Comparison of ENCODE assay signal across 8 cellular contexts in genomic region chr1:32816676-32817158, GRCh38. TPM values are rescaled to one million over a fixed set of nuclear protein-coding genes. Genes with fewer than 3 reads are reported as not detected.
DNase-seq lines count a peak whose midpoint lies in the region; ATAC-seq, FAIRE-seq and TF ChIP-seq lines count a peak whose summit lies in the region.

No MANE protein-coding gene starts in this region.

- no peak for DNase-seq in activated CD4-positive, alpha-beta T cell treated with anti-CD3 and anti-CD28 coated beads, Interleukin-2, amount 10 ng/mL, durations not matched to agents 7 days and 5 days
- DNase-seq in activated CD4-positive, alpha-beta T cell treated with anti-CD3 and anti-CD28 coated beads for 4 hours = no peak
- DNase-seq in Panc1 (ENCODE audit: low read depth, low spot score) (no peak), medulla oblongata (ENCODE audit: extremely low spot score) (peak; percentile 29), urothelium cell line (ENCODE audit: low spot score) (peak; percentile 35), D721Med (ENCODE audit: insufficient read length, low spot score) (no peak)
- no peak for DNase-seq in effector memory CD4-positive, alpha-beta T cell

- in situ Hi-C loops in Panc1 (cut with HindIII; ENCODE audit: low pct_unique_long_range_greater_than_20kb, low sequenced_read_pairs) = no loop called here

- BruUV-seq in Panc1 (replicated peaks; lab: Mats Ljungman, UMichigan) = TSS peak; percentile 86

- ATAC-seq in HG02884 (IDR thresholded peaks at IDR 0.05; ENCODE audit: unreplicated experiment) (peak; percentile 9), Panc1 (peak; percentile 4)

- peak overlapping the region; percentile 88 to 95 for H3K4me3 ChIP-seq in Panc1 (ENCODE audit: low read depth in 2 of 2, low read length in 2 of 2)
- peak overlapping the region; percentile 93 for H3K4me3 ChIP-seq in effector memory CD4-positive, alpha-beta T cell (ENCODE audit: insufficient read depth, low read depth, low read length, poor library complexity, severe bottlenecking)

- TF ChIP-seq CTCF in Panc1 (IDR thresholded peaks at IDR 0.05) (no peak), D721Med (IDR thresholded peaks at IDR 0.05; ENCODE audit: insufficient read depth, missing control alignments) (no peak)

- H3K27me3 Mint-ChIP-seq in activated CD4-positive, alpha-beta T cell treated with anti-CD3 and anti-CD28 coated beads, Interleukin-2, amount 10 ng/mL, durations not matched to agents 7 days and 5 days = no peaks in the 10 kb centered on the region

- H3K4me1 Mint-ChIP-seq in activated CD4-positive, alpha-beta T cell treated with anti-CD3 and anti-CD28 coated beads, Interleukin-2, amount 10 ng/mL, durations not matched to agents 7 days and 5 days = peaks cover 59% of the 10 kb centered on the region

- no peaks in the 10 kb centered on the region for H3K9me3 ChIP-seq in Panc1 (ENCODE audit: control insufficient read depth, insufficient read depth, low read depth, low read length)
- no peaks in the 10 kb centered on the region for H3K9me3 ChIP-seq in effector memory CD4-positive, alpha-beta T cell (ENCODE audit: control insufficient read depth, low read length)

- H3K27ac ChIP-seq in Panc1 (ENCODE audit: low read length) = peak overlapping the region; percentile 98
- H3K27ac ChIP-seq in effector memory CD4-positive, alpha-beta T cell (ENCODE audit: insufficient read depth, low read length, poor library complexity, severe bottlenecking) = peak overlapping the region; percentile 83

- peaks cover 48% of the 10 kb centered on the region for H3K36me3 Mint-ChIP-seq in activated CD4-positive, alpha-beta T cell treated with anti-CD3 and anti-CD28 coated beads, Interleukin-2, amount 10 ng/mL, durations not matched to agents 7 days and 5 days (ENCODE audit: low read depth)

- POLR2A ChIA-PET in activated CD4-positive, alpha-beta T cell treated with anti-CD3 and anti-CD28 coated beads, Interleukin-2, amount 10 ng/mL, durations not matched to agents 7 days and 5 days (lab: Charles Lee) = no interaction called here
- POLR2A ChIA-PET in Panc1 (lab: Charles Lee) = interaction anchor here (0.6 to 0.7 kb wide), 2 partner anchors 217 to 636 kb away, joined by 4 to 5 read pairs; no protein-coding TSS in a partner anchor

- no peak for FAIRE-seq in urothelium cell line (lab: Jason Lieb, UNC)
- no peak for FAIRE-seq in D721Med (lab: Jason Lieb, UNC)

- H3K4me1 ChIP-seq in Panc1 (ENCODE audit: control insufficient read depth, insufficient read depth, low read length) = peaks cover 19% of the 10 kb centered on the region
- H3K4me1 ChIP-seq in effector memory CD4-positive, alpha-beta T cell (ENCODE audit: control insufficient read depth, insufficient read depth, low read length, poor library complexity, severe bottlenecking) = peaks cover 26% of the 10 kb centered on the region

- peak overlapping the region; percentile 90 for H3K4me3 Mint-ChIP-seq in activated CD4-positive, alpha-beta T cell treated with anti-CD3 and anti-CD28 coated beads, Interleukin-2, amount 10 ng/mL, durations not matched to agents 7 days and 5 days

- no peaks in the 10 kb centered on the region for H3K27me3 ChIP-seq in Panc1 (ENCODE audit: control insufficient read depth, insufficient read depth, low read length)
- no peaks in the 10 kb centered on the region for H3K27me3 ChIP-seq in effector memory CD4-positive, alpha-beta T cell (replicated peaks; ENCODE audit: control insufficient read depth, insufficient read depth, low read length, poor library complexity, severe bottlenecking)

- CTCF ChIA-PET in activated CD4-positive, alpha-beta T cell treated with anti-CD3 and anti-CD28 coated beads, Interleukin-2, amount 10 ng/mL, durations not matched to agents 7 days and 5 days (lab: Charles Lee) = interaction anchor here (1.4 to 1.5 kb wide), 2 partner anchors 10 to 123 kb away, joined by 3 to 4 read pairs; no protein-coding TSS in a partner anchor
- CTCF ChIA-PET in Panc1 (lab: Charles Lee) = no interaction called here

- peak overlapping the region; percentile 97 for H3K27ac Mint-ChIP-seq in activated CD4-positive, alpha-beta T cell treated with anti-CD3 and anti-CD28 coated beads, Interleukin-2, amount 10 ng/mL, durations not matched to agents 7 days and 5 days

- H3K9me3 Mint-ChIP-seq in activated CD4-positive, alpha-beta T cell treated with anti-CD3 and anti-CD28 coated beads, Interleukin-2, amount 10 ng/mL, durations not matched to agents 7 days and 5 days = no peaks in the 10 kb centered on the region

- intact Hi-C loops in Panc1 (cut with micrococcal nuclease; ENCODE audit: unreplicated experiment) = no loop called here

- H3K36me3 ChIP-seq in Panc1 (ENCODE audit: control insufficient read depth, insufficient read depth, low read length) = peaks cover 4% of the 10 kb centered on the region; the same call in 1 of the 2 replicates
- H3K36me3 ChIP-seq in effector memory CD4-positive, alpha-beta T cell (ENCODE audit: control insufficient read depth, insufficient read depth, low read length) = no peaks in the 10 kb centered on the region

RNA-seq across cellular contexts. Expression of gene YARS1, which starts 0.4 kb away (rescaled TPM):
- total RNA-seq in activated CD4-positive, alpha-beta T cell treated with anti-CD3 and anti-CD28 coated beads, Interleukin-2, amount 10 ng/mL, durations not matched to agents 7 days and 5 days = 100 to 1,000 TPM; 167 to 196 TPM
- total RNA-seq in Panc1 (2021; ENCODE audit: unreplicated experiment) = 120 TPM
- 184 TPM for polyA plus RNA-seq in Panc1 (2012; ENCODE audit: insufficient read length)

RNA-seq across cellular contexts. Expression of gene S100PBP, which starts 0.7 kb away (rescaled TPM):
- total RNA-seq in activated CD4-positive, alpha-beta T cell treated with anti-CD3 and anti-CD28 coated beads, Interleukin-2, amount 10 ng/mL, durations not matched to agents 7 days and 5 days = 10 to 100 TPM; 58.0 to 65.8 TPM
- 55.4 TPM for total RNA-seq in Panc1 (2021; ENCODE audit: unreplicated experiment)
- 25.8 TPM for polyA plus RNA-seq in Panc1 (2012; ENCODE audit: insufficient read length)

RNA-seq across cellular contexts. Expression of gene FNDC5, which starts 54.0 kb away (rescaled TPM):
- not detected for total RNA-seq in activated CD4-positive, alpha-beta T cell treated with anti-CD3 and anti-CD28 coated beads, Interleukin-2, amount 10 ng/mL, durations not matched to agents 7 days and 5 days
- 2.6 TPM for total RNA-seq in Panc1 (2021; ENCODE audit: unreplicated experiment)
- 3.5 TPM for polyA plus RNA-seq in Panc1 (2012; ENCODE audit: insufficient read length)

Comparison
In these comparisons a context has a peak if more than half of its experiments do, and no peak if none do; other contexts are left out.
1. DNase-seq: peak in medulla oblongata (single experiment) and urothelium cell line (single experiment); none in activated CD4-positive, alpha-beta T cell treated with anti-CD3 and anti-CD28 coated beads, Interleukin-2, amount 10 ng/mL, durations not matched to agents 7 days and 5 days (single experiment), activated CD4-positive, alpha-beta T cell treated with anti-CD3 and anti-CD28 coated beads for 4 hours (0 of 2), Panc1 (single experiment), effector memory CD4-positive, alpha-beta T cell (0 of 3) and D721Med (single experiment).